In the genomic region with DNA sequence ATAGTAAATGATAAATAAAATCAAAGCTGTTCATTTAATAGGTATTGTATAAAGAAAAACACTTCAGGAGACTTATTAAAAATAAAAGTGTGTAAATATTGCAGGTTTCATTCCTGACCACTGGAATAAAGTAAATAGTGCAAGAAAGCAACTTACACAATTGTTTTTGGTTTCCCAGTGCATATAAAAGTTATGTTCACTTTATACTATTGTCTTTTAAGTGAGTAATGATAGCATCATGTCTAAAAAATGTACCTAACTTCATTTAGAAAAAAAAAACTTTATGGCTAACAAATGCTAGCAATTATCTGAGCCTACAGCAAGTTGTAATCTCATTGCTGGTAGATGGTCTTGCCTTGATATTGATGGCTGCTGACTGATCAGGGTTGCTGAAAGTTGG, we compare ENCODE assay signal across 28 cellular contexts.
"Had no signal": no experiment of that assay in that cellular context is flagged by ENCODE, and none has a peak within 500 bp of the region (broad histone marks: within the 10 kb centered on the region; RNA-seq: fewer than 3 reads in every experiment).

No MANE protein-coding gene starts in this region.

- DNase-seq: activated CD4-positive, alpha-beta memory T cell treated with anti-CD3 and anti-CD28 coated beads for 36 hours; activated CD4-positive, alpha-beta T cell treated with anti-CD3 and anti-CD28 coated beads for 36 hours; activated CD4-positive, alpha-beta T cell treated with anti-CD3 and anti-CD28 coated beads, Interleukin-2, amount 10 ng/mL, durations not matched to agents 24 days and 14 days; activated CD4-positive, CD25-positive, alpha-beta regulatory T cell; activated CD4-positive, CD25-positive, alpha-beta regulatory T cell treated with anti-CD3 and anti-CD28 coated beads, Interleukin-2, amount 50 U/mL, for 72 hours; activated CD8-positive, alpha-beta memory T cell treated with anti-CD3 and anti-CD28 coated beads, Interleukin-2, amount 10 ng/mL, durations not matched to agents 7 days and 5 days; activated CD8-positive, alpha-beta memory T cell treated with anti-CD3 and anti-CD28 coated beads, Interleukin-2, amount 50 U/mL, for 4 hours; activated CD8-positive, alpha-beta T cell treated with anti-CD3 and anti-CD28 coated beads, Interleukin-2, amount 10 ng/mL, durations not matched to agents 7 days and 5 days; activated gamma-delta T cell; activated naive CD4-positive, alpha-beta T cell; activated naive CD4-positive, alpha-beta T cell treated with anti-CD3 and anti-CD28 coated beads, Interleukin-2, amount 10 ng/mL, durations not matched to agents 7 days and 5 days; activated naive CD8-positive, alpha-beta T cell treated with anti-CD3 and anti-CD28 coated beads, Interleukin-2, amount 10 ng/mL, durations not matched to agents 7 days and 5 days; activated T-cell treated with anti-CD3 and anti-CD28 coated beads, Interleukin-2, amount 50 U/mL, for 1 hour; activated T-cell treated with anti-CD3 and anti-CD28 coated beads, Interleukin-2, amount 50 U/mL, for 72 hours; anterior cingulate cortex; body of pancreas; central memory CD4-positive, alpha-beta T cell; cerebellar nuclear complex; effector CD4-positive, alpha-beta T cell; effector memory CD8-positive, alpha-beta T cell; esophagus squamous epithelium; head of caudate nucleus; T-helper 2 cell had no signal

- H3K4me3 Mint-ChIP-seq: activated CD4-positive, alpha-beta memory T cell treated with anti-CD3 and anti-CD28 coated beads for 36 hours; activated CD4-positive, alpha-beta T cell treated with anti-CD3 and anti-CD28 coated beads for 36 hours; activated CD4-positive, alpha-beta T cell treated with anti-CD3 and anti-CD28 coated beads, Interleukin-2, amount 10 ng/mL, durations not matched to agents 24 days and 14 days; activated CD8-positive, alpha-beta memory T cell treated with anti-CD3 and anti-CD28 coated beads, Interleukin-2, amount 10 ng/mL, durations not matched to agents 7 days and 5 days; activated CD8-positive, alpha-beta T cell treated with anti-CD3 and anti-CD28 coated beads, Interleukin-2, amount 10 ng/mL, durations not matched to agents 7 days and 5 days; activated naive CD4-positive, alpha-beta T cell treated with anti-CD3 and anti-CD28 coated beads, Interleukin-2, amount 10 ng/mL, durations not matched to agents 7 days and 5 days; activated naive CD8-positive, alpha-beta T cell treated with anti-CD3 and anti-CD28 coated beads, Interleukin-2, amount 10 ng/mL, durations not matched to agents 7 days and 5 days; activated T-cell treated with anti-CD3 and anti-CD28 coated beads, Interleukin-2, amount 50 U/mL, for 72 hours; dendritic cell treated with granulocyte-macrophage colony-stimulating factor and Interleukin-4, amounts not matched to agents 40 ng/mL and 50 ng/mL, for 4 days; effector memory CD8-positive, alpha-beta T cell had no signal

- H3K36me3 Mint-ChIP-seq: activated CD4-positive, alpha-beta memory T cell treated with anti-CD3 and anti-CD28 coated beads for 36 hours; activated CD8-positive, alpha-beta memory T cell treated with anti-CD3 and anti-CD28 coated beads, Interleukin-2, amount 10 ng/mL, durations not matched to agents 7 days and 5 days; activated naive CD4-positive, alpha-beta T cell treated with anti-CD3 and anti-CD28 coated beads, Interleukin-2, amount 10 ng/mL, durations not matched to agents 7 days and 5 days; activated naive CD8-positive, alpha-beta T cell treated with anti-CD3 and anti-CD28 coated beads, Interleukin-2, amount 10 ng/mL, durations not matched to agents 7 days and 5 days had no signal

- H3K27ac Mint-ChIP-seq: activated CD4-positive, alpha-beta memory T cell treated with anti-CD3 and anti-CD28 coated beads for 36 hours; activated CD4-positive, alpha-beta T cell treated with anti-CD3 and anti-CD28 coated beads for 36 hours; activated CD4-positive, alpha-beta T cell treated with anti-CD3 and anti-CD28 coated beads, Interleukin-2, amount 10 ng/mL, durations not matched to agents 24 days and 14 days; activated CD8-positive, alpha-beta memory T cell treated with anti-CD3 and anti-CD28 coated beads, Interleukin-2, amount 10 ng/mL, durations not matched to agents 7 days and 5 days; activated CD8-positive, alpha-beta T cell treated with anti-CD3 and anti-CD28 coated beads, Interleukin-2, amount 10 ng/mL, durations not matched to agents 7 days and 5 days; activated naive CD4-positive, alpha-beta T cell treated with anti-CD3 and anti-CD28 coated beads, Interleukin-2, amount 10 ng/mL, durations not matched to agents 7 days and 5 days; activated naive CD4-positive, alpha-beta T cell treated with anti-CD3 and anti-CD28 coated beads, Interleukin-2, amount 50 U/mL, for 72 hours; activated naive CD8-positive, alpha-beta T cell treated with anti-CD3 and anti-CD28 coated beads, Interleukin-2, amount 10 ng/mL, durations not matched to agents 7 days and 5 days; activated T-cell treated with anti-CD3 and anti-CD28 coated beads, Interleukin-2, amount 50 U/mL, for 72 hours; dendritic cell treated with granulocyte-macrophage colony-stimulating factor and Interleukin-4, amounts not matched to agents 40 ng/mL and 50 ng/mL, for 4 days; effector memory CD8-positive, alpha-beta T cell had no signal

- H3K4me1 ChIP-seq: body of pancreas, esophagus squamous epithelium had no signal

- H3K27ac ChIP-seq: body of pancreas, cardiac muscle cell, coronary artery, epithelial cell of prostate, esophagus squamous epithelium had no signal

- H3K27me3 ChIP-seq: body of pancreas, cardiac muscle cell, esophagus squamous epithelium had no signal

- H3K36me3 ChIP-seq: cardiac muscle cell, esophagus squamous epithelium had no signal

- H3K9me3 Mint-ChIP-seq: activated CD4-positive, alpha-beta T cell treated with anti-CD3 and anti-CD28 coated beads, Interleukin-2, amount 10 ng/mL, durations not matched to agents 24 days and 14 days had no signal

- H3K27me3 Mint-ChIP-seq: activated CD4-positive, alpha-beta memory T cell treated with anti-CD3 and anti-CD28 coated beads for 36 hours; activated CD4-positive, alpha-beta T cell treated with anti-CD3 and anti-CD28 coated beads for 36 hours; activated CD4-positive, alpha-beta T cell treated with anti-CD3 and anti-CD28 coated beads, Interleukin-2, amount 10 ng/mL, durations not matched to agents 24 days and 14 days; activated CD8-positive, alpha-beta memory T cell treated with anti-CD3 and anti-CD28 coated beads, Interleukin-2, amount 10 ng/mL, durations not matched to agents 7 days and 5 days; activated naive CD4-positive, alpha-beta T cell treated with anti-CD3 and anti-CD28 coated beads, Interleukin-2, amount 10 ng/mL, durations not matched to agents 7 days and 5 days; activated naive CD8-positive, alpha-beta T cell treated with anti-CD3 and anti-CD28 coated beads, Interleukin-2, amount 10 ng/mL, durations not matched to agents 7 days and 5 days; dendritic cell treated with granulocyte-macrophage colony-stimulating factor and Interleukin-4, amounts not matched to agents 40 ng/mL and 50 ng/mL, for 4 days; effector memory CD8-positive, alpha-beta T cell had no signal

- H3K9me3 ChIP-seq: body of pancreas had no signal

- H3K4me1 Mint-ChIP-seq: activated CD4-positive, alpha-beta T cell treated with anti-CD3 and anti-CD28 coated beads for 36 hours; activated CD4-positive, alpha-beta T cell treated with anti-CD3 and anti-CD28 coated beads, Interleukin-2, amount 10 ng/mL, durations not matched to agents 24 days and 14 days; activated CD8-positive, alpha-beta memory T cell treated with anti-CD3 and anti-CD28 coated beads, Interleukin-2, amount 10 ng/mL, durations not matched to agents 7 days and 5 days; activated naive CD4-positive, alpha-beta T cell treated with anti-CD3 and anti-CD28 coated beads, Interleukin-2, amount 10 ng/mL, durations not matched to agents 7 days and 5 days; activated naive CD8-positive, alpha-beta T cell treated with anti-CD3 and anti-CD28 coated beads, Interleukin-2, amount 10 ng/mL, durations not matched to agents 7 days and 5 days had no signal

- ATAC-seq: activated CD4-positive, alpha-beta T cell treated with anti-CD3 and anti-CD28 coated beads for 36 hours; activated CD8-positive, alpha-beta memory T cell treated with anti-CD3 and anti-CD28 coated beads, Interleukin-2, amount 10 ng/mL, durations not matched to agents 7 days and 5 days; activated CD8-positive, alpha-beta T cell treated with anti-CD3 and anti-CD28 coated beads, Interleukin-2, amount 10 ng/mL, durations not matched to agents 7 days and 5 days; activated naive CD4-positive, alpha-beta T cell treated with anti-CD3 and anti-CD28 coated beads, Interleukin-2, amount 50 U/mL, for 72 hours; activated T-cell treated with anti-CD3 and anti-CD28 coated beads, Interleukin-2, amount 50 U/mL, for 72 hours; body of pancreas; effector memory CD8-positive, alpha-beta T cell had no signal

- H3K4me3 ChIP-seq: body of pancreas, cardiac muscle cell, coronary artery, esophagus squamous epithelium had no signal
